Comparison of ENCODE assay signal across 12 cellular contexts in the genomic region with DNA sequence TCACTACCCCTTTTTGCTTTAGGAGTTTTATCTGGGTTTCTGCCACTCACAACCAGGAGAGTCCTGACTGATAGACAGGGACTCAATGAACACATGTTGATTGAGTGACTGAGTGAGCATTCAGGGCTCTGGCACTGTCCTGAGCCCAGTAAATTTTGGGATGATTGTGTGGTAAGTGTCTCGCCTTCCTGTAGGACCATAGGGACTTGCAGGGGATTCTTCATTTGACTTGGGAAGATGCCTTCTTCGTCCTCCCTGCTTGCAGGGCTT. TPM values are rescaled to one million over a fixed set of nuclear protein-coding genes. Genes with fewer than 3 reads are reported as not detected.
DNase-seq lines count a peak whose midpoint lies in the region; ATAC-seq, FAIRE-seq and TF ChIP-seq lines count a peak whose summit lies in the region.
"Had no signal": no experiment of that assay in that cellular context is flagged by ENCODE, and none has a peak within 500 bp of the region (broad histone marks: within the 10 kb centered on the region; RNA-seq: fewer than 3 reads in every experiment).

No MANE protein-coding gene starts in this region.

- H4K20me1 ChIP-seq in GM23338 (replicated peaks; ENCODE audit: insufficient read depth) (no peaks in the 10 kb centered on the region), keratinocyte (ENCODE audit: control insufficient read depth, extremely low read depth, insufficient read depth, low read length) (no peaks in the 10 kb centered on the region), osteoblast (ENCODE audit: insufficient read depth, low read length) (no peaks in the 10 kb centered on the region)

- TF ChIP-seq CTCF in GM23338 (conservative IDR thresholded peaks at IDR 0.05; ENCODE audit: low read depth in 2 of 2) (no peak), keratinocyte (optimal IDR thresholded peaks at IDR 0.05 in 1 of 3, IDR thresholded peaks at IDR 0.05 in 1 of 3, conservative IDR thresholded peaks at IDR 0.05 in 1 of 3; ENCODE audit: extremely low read depth in 1 of 3, insufficient read depth in 2 of 3, low read length in 3 of 3) (no peak), chondrocyte (IDR thresholded peaks at IDR 0.05) (no peak), nephron progenitor cell (IDR thresholded peaks at IDR 0.05) (no peak), osteoblast (IDR thresholded peaks at IDR 0.05; ENCODE audit: extremely low read depth, low read depth, low read length) (no peak), gastrocnemius medialis (IDR thresholded peaks at IDR 0.05 in 4 of 5, conservative IDR thresholded peaks at IDR 0.05 in 1 of 5) (no peak)

- H3K9me1 ChIP-seq in keratinocyte (ENCODE audit: control insufficient read depth, extremely low read depth, insufficient read depth, low read length): no peaks in the 10 kb centered on the region

- TF ChIP-seq POLR2A in gastrocnemius medialis (IDR thresholded peaks at IDR 0.05): no peak

- peaks cover 3% of the 10 kb centered on the region; the same call in 1 of the 3 replicates for H3K9me3 Mint-ChIP-seq in GM23338
- no peaks in the 10 kb centered on the region for H3K9me3 Mint-ChIP-seq in chondrocyte (ENCODE audit: low read depth)
- no peaks in the 10 kb centered on the region for H3K9me3 Mint-ChIP-seq in nephron progenitor cell
- H3K9me3 Mint-ChIP-seq: CD4-positive, CD25-positive, alpha-beta regulatory T cell; HFFc6 had no signal

- H3K4me3 Mint-ChIP-seq in GM23338 (no peak overlapping the region), T-helper 17 cell (no peak overlapping the region), chondrocyte (ENCODE audit: unreplicated experiment) (no peak overlapping the region), nephron progenitor cell (no peak overlapping the region)
- H3K4me3 Mint-ChIP-seq: HFFc6 had no signal

- in situ Hi-C loops in gastrocnemius medialis (cut with MboI; ENCODE audit: low sequenced_read_pairs in 4 of 4): no loop called here

- H3F3A ChIP-seq in GM23338 (replicated peaks; ENCODE audit: low read depth): no peaks in the 10 kb centered on the region

- ATAC-seq in GM23338 (no peak), T-helper 17 cell (no peak), gastrocnemius medialis (no peak)

- H3K27ac Mint-ChIP-seq in GM23338: no peak overlapping the region
- H3K27ac Mint-ChIP-seq in T-helper 17 cell: peak overlapping the region; percentile 88
- no peak overlapping the region for H3K27ac Mint-ChIP-seq in chondrocyte (ENCODE audit: unreplicated experiment)
- H3K27ac Mint-ChIP-seq in nephron progenitor cell: no peak overlapping the region
- H3K27ac Mint-ChIP-seq: CD4-positive, CD25-positive, alpha-beta regulatory T cell had no signal

- H3K4me3 ChIP-seq in GM23338 (no peak overlapping the region), keratinocyte (ENCODE audit: control insufficient read depth in 2 of 3, extremely low read depth in 1 of 3, insufficient read depth in 2 of 3, low read depth in 1 of 3, low read length in 3 of 3) (no peak overlapping the region), osteoblast (ENCODE audit: insufficient read depth, low read length) (no peak overlapping the region), gastrocnemius medialis (no peak overlapping the region)

- H3K79me2 ChIP-seq in GM23338 (replicated peaks; ENCODE audit: insufficient read depth) (no peaks in the 10 kb centered on the region), keratinocyte (ENCODE audit: control insufficient read depth, insufficient read depth, low read length) (no peaks in the 10 kb centered on the region), osteoblast (ENCODE audit: insufficient read depth, low read length) (no peaks in the 10 kb centered on the region)

- no peaks in the 10 kb centered on the region for H3K36me3 Mint-ChIP-seq in GM23338 (ENCODE audit: low read depth)
- no peaks in the 10 kb centered on the region for H3K36me3 Mint-ChIP-seq in T-helper 17 cell (ENCODE audit: low read depth)
- H3K36me3 Mint-ChIP-seq in chondrocyte (ENCODE audit: low read depth): no peaks in the 10 kb centered on the region
- no peaks in the 10 kb centered on the region for H3K36me3 Mint-ChIP-seq in nephron progenitor cell (ENCODE audit: low read depth)
- H3K36me3 Mint-ChIP-seq: CD4-positive, CD25-positive, alpha-beta regulatory T cell had no signal

- no peaks in the 10 kb centered on the region for H3K4me1 ChIP-seq in GM23338 (ENCODE audit: insufficient read depth)
- H3K4me1 ChIP-seq in keratinocyte (ENCODE audit: control insufficient read depth, extremely low read depth, insufficient read depth, low read length): peaks cover 55% of the 10 kb centered on the region
- peaks cover 14% of the 10 kb centered on the region for H3K4me1 ChIP-seq in osteoblast (ENCODE audit: insufficient read depth, low read length)
- peaks cover 4 to 5% of the 10 kb centered on the region in 2 donors for H3K4me1 ChIP-seq in gastrocnemius medialis

- H3K4me2 ChIP-seq in GM23338 (no peak overlapping the region), keratinocyte (ENCODE audit: control insufficient read depth, extremely low read depth, insufficient read depth, low read depth, low read length) (no peak overlapping the region), osteoblast (ENCODE audit: insufficient read depth, low read length) (no peak overlapping the region)

- no peak overlapping the region for H3K9ac ChIP-seq in keratinocyte (ENCODE audit: control insufficient read depth, extremely low read depth, insufficient read depth, low read length)

- H2AFZ ChIP-seq in GM23338: peak overlapping the region; percentile 18; the same call in 1 of the 2 replicates
- no peak overlapping the region for H2AFZ ChIP-seq in keratinocyte (ENCODE audit: control insufficient read depth, low read length)
- H2AFZ ChIP-seq in osteoblast (ENCODE audit: low read length): no peak overlapping the region

- peaks cover 2% of the 10 kb centered on the region for H3K27me3 Mint-ChIP-seq in GM23338 (ENCODE audit: insufficient read depth, low read depth, poor library complexity)
- H3K27me3 Mint-ChIP-seq in T-helper 17 cell: no peaks in the 10 kb centered on the region
- no peaks in the 10 kb centered on the region for H3K27me3 Mint-ChIP-seq in chondrocyte (ENCODE audit: low read depth)
- peaks cover 3% of the 10 kb centered on the region for H3K27me3 Mint-ChIP-seq in nephron progenitor cell (ENCODE audit: low read depth, poor library complexity)
- H3K27me3 Mint-ChIP-seq: CD4-positive, CD25-positive, alpha-beta regulatory T cell had no signal

- DNase-seq in GM23338 (ENCODE audit: low spot score) (no peak), T-helper 17 cell (no peak), keratinocyte (ENCODE audit: low read depth, low spot score) (no peak), chondrocyte (ENCODE audit: low spot score) (no peak), nephron progenitor cell (no peak), osteoblast (ENCODE audit: insufficient read length, low spot score, missing footprints) (no peak), gastrocnemius medialis (no peak)
- DNase-seq: Calu3; CD4-positive, CD25-positive, alpha-beta regulatory T cell; DMS 273 treated with DMSO at 0.1 percent for 48 hours; HCEC 1CT; HFFc6 had no signal

- H3K27ac ChIP-seq in GM23338 (ENCODE audit: low read depth) (no peak overlapping the region), keratinocyte (ENCODE audit: control insufficient read depth, insufficient read depth, low read length) (no peak overlapping the region), osteoblast (ENCODE audit: low read depth, low read length) (no peak overlapping the region), gastrocnemius medialis (no peak overlapping the region)

- H3K36me3 ChIP-seq in GM23338 (ENCODE audit: insufficient read depth) (no peaks in the 10 kb centered on the region), keratinocyte (ENCODE audit: control insufficient read depth in 2 of 2, extremely low read depth in 1 of 2, insufficient read depth in 2 of 2, low read length in 2 of 2) (no peaks in the 10 kb centered on the region), osteoblast (ENCODE audit: insufficient read depth, low read length) (no peaks in the 10 kb centered on the region), gastrocnemius medialis (no peaks in the 10 kb centered on the region)

- H3K4me1 Mint-ChIP-seq in GM23338: peaks cover 9% of the 10 kb centered on the region; the same call in 2 of the 3 replicates
- H3K4me1 Mint-ChIP-seq in T-helper 17 cell: peaks cover 16% of the 10 kb centered on the region
- peaks cover 25% of the 10 kb centered on the region for H3K4me1 Mint-ChIP-seq in chondrocyte (ENCODE audit: low read depth)
- H3K4me1 Mint-ChIP-seq in nephron progenitor cell: peaks cover 41% of the 10 kb centered on the region

- peak; percentile 44 for FAIRE-seq in keratinocyte (lab: Jason Lieb, UNC)

- H3K9me3 ChIP-seq in T-helper 17 cell (ENCODE audit: control insufficient read depth, low read length, poor library complexity, severe bottlenecking): no peaks in the 10 kb centered on the region
- H3K9me3 ChIP-seq in keratinocyte (ENCODE audit: control insufficient read depth, low read depth, low read length): no peaks in the 10 kb centered on the region
- no peaks in the 10 kb centered on the region for H3K9me3 ChIP-seq in osteoblast (ENCODE audit: low read depth, low read length)
- H3K9me3 ChIP-seq in gastrocnemius medialis: no peaks in the 10 kb centered on the region

- H3K27me3 ChIP-seq in GM23338 (ENCODE audit: insufficient read depth) (no peaks in the 10 kb centered on the region), keratinocyte (ENCODE audit: control insufficient read depth, extremely low read depth, insufficient read depth, low read length) (no peaks in the 10 kb centered on the region), osteoblast (ENCODE audit: insufficient read depth, low read length) (no peaks in the 10 kb centered on the region), gastrocnemius medialis (no peaks in the 10 kb centered on the region)

- no peaks in the 10 kb centered on the region for H3K9me2 ChIP-seq in GM23338 (ENCODE audit: insufficient read depth)

- dilution Hi-C loops in keratinocyte (cut with MboI; ENCODE audit: extremely low pct_ligation_motif_present, low sequenced_read_pairs): no loop called here

- intact Hi-C loops in gastrocnemius medialis (cut with DNase I; ENCODE audit: low total_unique reads): no loop called here

TF ChIP-seq in GM23338, 12 proteins besides CTCF, POLR2A, EP300 and RAD21 (continues in another document):
- TF ChIP-seq ZNF331 (CRISPR knock-in tag; IDR thresholded peaks at IDR 0.05; ENCODE audit: low read depth): no peak

RNA-seq across cellular contexts. Expression of gene FLNB, which starts 22.3 kb away (rescaled TPM):
- total RNA-seq in GM23338 (2014; rRNA removed; shearing (Covaris generic)): 155 and 179 TPM in 2 replicates
- 36.5 and 39.7 TPM in 2 replicates for polyA plus RNA-seq in GM23338 (2016; fragmentation: Nextera tagmentation; extraction: Ambion mirVana)
- total RNA-seq in T-helper 17 cell: 10 to 100 TPM; 41.1 to 42.5 TPM
- 271 to 566 TPM (median 289 TPM) in 3 replicates for polyA plus RNA-seq in keratinocyte
- 139 TPM for polyA plus RNA-seq in keratinocyte (2011; ENCODE audit: low read depth)
- 224 and 242 TPM in 2 replicates for polyA plus RNA-seq in keratinocyte (2011; cell fraction: cytosol; rRNA removed)
- polyA plus RNA-seq in keratinocyte (2011; cell fraction: nucleus; rRNA removed): 1,762 and 1,792 TPM in 2 replicates
- 243 and 645 TPM in 2 replicates for polyA plus RNA-seq in keratinocyte (2012; ENCODE audit: low replicate concordance)
- 1,184 to 1,540 TPM (median 1,356 TPM) in 3 replicates for polyA minus RNA-seq in keratinocyte
- 873 TPM for polyA minus RNA-seq in keratinocyte (2011; cell fraction: cytosol; rRNA and poly(A)+ RNA removed)
- 2,395 and 3,178 TPM in 2 replicates for polyA minus RNA-seq in keratinocyte (2011; cell fraction: nucleus; rRNA and poly(A)+ RNA removed)
- 56.5 to 75.3 TPM (median 70.2 TPM) in 3 replicates for total RNA-seq in chondrocyte
- total RNA-seq in osteoblast: 259 and 274 TPM in 2 replicates
- total RNA-seq in gastrocnemius medialis: 10 to 100 TPM; 10.9 to 21.5 (median 12.0) TPM
